1 cellular context compared by ENCODE assay signal in genomic region chr7:128409435-128410091, GRCh38.
TF ChIP-seq lines count a peak whose summit lies in the region.

Gene IMPDH1 (minus strand): TSS chr7:128409982. CDS start chr7:128409901, 81 bp downstream.

TF ChIP-seq in K562, 482 proteins besides CTCF, POLR2A, EP300 and RAD21 (continued from another document and continues in another):
- TF ChIP-seq, protein P1, sequence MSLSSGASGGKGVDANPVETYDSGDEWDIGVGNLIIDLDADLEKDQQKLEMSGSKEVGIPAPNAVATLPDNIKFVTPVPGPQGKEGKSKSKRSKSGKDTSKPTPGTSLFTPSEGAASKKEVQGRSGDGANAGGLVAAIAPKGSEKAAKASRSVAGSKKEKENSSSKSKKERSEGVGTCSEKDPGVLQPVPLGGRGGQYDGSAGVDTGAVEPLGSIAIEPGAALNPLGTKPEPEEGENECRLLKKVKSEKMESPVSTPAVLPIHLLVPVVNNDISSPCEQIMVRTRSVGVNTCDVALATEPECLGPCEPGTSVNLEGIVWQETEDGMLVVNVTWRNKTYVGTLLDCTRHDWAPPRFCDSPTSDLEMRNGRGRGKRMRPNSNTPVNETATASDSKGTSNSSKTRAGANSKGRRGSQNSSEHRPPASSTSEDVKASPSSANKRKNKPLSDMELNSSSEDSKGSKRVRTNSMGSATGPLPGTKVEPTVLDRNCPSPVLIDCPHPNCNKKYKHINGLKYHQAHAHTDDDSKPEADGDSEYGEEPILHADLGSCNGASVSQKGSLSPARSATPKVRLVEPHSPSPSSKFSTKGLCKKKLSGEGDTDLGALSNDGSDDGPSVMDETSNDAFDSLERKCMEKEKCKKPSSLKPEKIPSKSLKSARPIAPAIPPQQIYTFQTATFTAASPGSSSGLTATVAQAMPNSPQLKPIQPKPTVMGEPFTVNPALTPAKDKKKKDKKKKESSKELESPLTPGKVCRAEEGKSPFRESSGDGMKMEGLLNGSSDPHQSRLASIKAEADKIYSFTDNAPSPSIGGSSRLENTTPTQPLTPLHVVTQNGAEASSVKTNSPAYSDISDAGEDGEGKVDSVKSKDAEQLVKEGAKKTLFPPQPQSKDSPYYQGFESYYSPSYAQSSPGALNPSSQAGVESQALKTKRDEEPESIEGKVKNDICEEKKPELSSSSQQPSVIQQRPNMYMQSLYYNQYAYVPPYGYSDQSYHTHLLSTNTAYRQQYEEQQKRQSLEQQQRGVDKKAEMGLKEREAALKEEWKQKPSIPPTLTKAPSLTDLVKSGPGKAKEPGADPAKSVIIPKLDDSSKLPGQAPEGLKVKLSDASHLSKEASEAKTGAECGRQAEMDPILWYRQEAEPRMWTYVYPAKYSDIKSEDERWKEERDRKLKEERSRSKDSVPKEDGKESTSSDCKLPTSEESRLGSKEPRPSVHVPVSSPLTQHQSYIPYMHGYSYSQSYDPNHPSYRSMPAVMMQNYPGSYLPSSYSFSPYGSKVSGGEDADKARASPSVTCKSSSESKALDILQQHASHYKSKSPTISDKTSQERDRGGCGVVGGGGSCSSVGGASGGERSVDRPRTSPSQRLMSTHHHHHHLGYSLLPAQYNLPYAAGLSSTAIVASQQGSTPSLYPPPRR (CRISPR knock-in tag; IDR thresholded peaks at IDR 0.05; ENCODE audit: borderline replicate concordance) = no peak
- TF ChIP-seq ZNF592 (IDR thresholded peaks at IDR 0.05) (peak; percentile 74), NCOA6 (IDR thresholded peaks at IDR 0.05) (peak; percentile 75), CTBP1 (IDR thresholded peaks at IDR 0.05; ENCODE audit: borderline replicate concordance) (peak; percentile 97), RBM15 (IDR thresholded peaks at IDR 0.05; ENCODE audit: insufficient read depth, low read length) (no peak), SUPT5H (IDR thresholded peaks at IDR 0.05) (peak; percentile 66), LCOR (CRISPR knock-in tag; IDR thresholded peaks at IDR 0.05) (no peak), SMAD1 (IDR thresholded peaks at IDR 0.05; ENCODE audit: low read depth, low read length, partially characterized antibody) (no peak), NR2C1 (IDR thresholded peaks at IDR 0.05) (no peak), NR2C1 (tag; IDR thresholded peaks at IDR 0.05) (no peak), ZNF407 (IDR thresholded peaks at IDR 0.05; ENCODE audit: low read depth) (no peak), U2AF2 (optimal IDR thresholded peaks at IDR 0.05; ENCODE audit: low read depth, low read length) (no peak), ZNF175 (CRISPR knock-in tag; IDR thresholded peaks at IDR 0.05; ENCODE audit: low read depth) (no peak), NCOA1 (IDR thresholded peaks at IDR 0.05; ENCODE audit: low read depth) (no peak), TAF15 (IDR thresholded peaks at IDR 0.05; ENCODE audit: low read depth, low read length) (no peak), TAF7 (tag; IDR thresholded peaks at IDR 0.05) (no peak), GTF2F1 (IDR thresholded peaks at IDR 0.05; ENCODE audit: low read depth, low read length) (no peak), BRF1 (IDR thresholded peaks at IDR 0.05; ENCODE audit: borderline replicate concordance, extremely low read depth, insufficient read length) (no peak), CBX3 (IDR thresholded peaks at IDR 0.05; ENCODE audit: borderline replicate concordance in 1 of 2, low read length in 2 of 2) (no peak), ZNF318 (IDR thresholded peaks at IDR 0.05; ENCODE audit: borderline replicate concordance in 1 of 2, low read depth in 1 of 2) (no peak)
- TF ChIP-seq, protein P2, sequence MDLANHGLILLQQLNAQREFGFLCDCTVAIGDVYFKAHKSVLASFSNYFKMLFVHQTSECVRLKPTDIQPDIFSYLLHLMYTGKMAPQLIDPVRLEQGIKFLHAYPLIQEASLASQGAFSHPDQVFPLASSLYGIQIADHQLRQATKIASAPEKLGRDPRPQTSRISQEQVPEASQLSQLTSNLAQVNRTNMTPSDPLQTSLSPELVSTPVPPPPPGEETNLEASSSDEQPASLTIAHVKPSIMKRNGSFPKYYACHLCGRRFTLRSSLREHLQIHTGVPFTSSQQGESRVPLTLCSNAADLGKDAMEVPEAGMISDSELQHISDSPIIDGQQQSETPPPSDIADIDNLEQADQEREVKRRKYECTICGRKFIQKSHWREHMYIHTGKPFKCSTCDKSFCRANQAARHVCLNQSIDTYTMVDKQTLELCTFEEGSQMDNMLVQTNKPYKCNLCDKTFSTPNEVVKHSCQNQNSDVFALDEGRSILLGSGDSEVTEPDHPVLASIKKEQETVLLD (IDR thresholded peaks at IDR 0.05) = no peak; the same call in 1 of the 2 replicates
- TF ChIP-seq, protein P3, sequence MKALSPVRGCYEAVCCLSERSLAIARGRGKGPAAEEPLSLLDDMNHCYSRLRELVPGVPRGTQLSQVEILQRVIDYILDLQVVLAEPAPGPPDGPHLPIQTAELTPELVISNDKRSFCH (CRISPR knock-in tag; IDR thresholded peaks at IDR 0.05) = no peak
- TF ChIP-seq, protein P3 (tag; IDR thresholded peaks at IDR 0.05) = no peak
